In the genomic region with DNA sequence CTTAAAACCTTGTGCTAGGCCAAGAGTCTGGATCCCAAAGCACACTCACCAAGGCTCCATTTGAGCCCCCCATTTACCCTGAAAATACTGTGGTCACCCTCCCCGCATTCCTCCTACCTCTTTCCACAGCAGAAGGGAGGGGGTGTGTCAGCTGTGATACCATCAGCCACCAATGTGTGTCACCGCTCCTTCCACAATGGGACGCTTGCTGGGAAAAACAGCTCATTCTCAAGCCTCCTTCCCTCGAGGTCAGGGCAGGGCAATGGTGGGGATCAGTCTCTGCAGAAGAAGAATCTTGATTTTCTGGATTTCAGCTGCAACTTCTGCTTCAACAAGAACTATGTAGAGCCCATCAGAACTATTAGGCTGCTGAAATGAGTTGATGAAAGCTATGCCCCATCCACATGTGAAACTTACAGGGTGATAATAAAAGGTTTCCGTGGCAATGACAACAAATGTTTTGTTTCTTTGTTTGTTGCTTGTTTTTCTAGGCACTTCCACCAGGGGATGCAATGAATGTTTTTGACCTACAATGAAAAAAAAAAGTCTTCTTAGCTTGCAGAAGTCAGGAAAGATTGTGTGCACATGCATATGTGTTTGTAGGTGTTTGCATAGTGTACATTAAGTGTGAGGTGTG, we compare ENCODE assay signal across 9 cellular contexts. TPM values are rescaled to one million over a fixed set of nuclear protein-coding genes. Genes with fewer than 3 reads are reported as not detected.
DNase-seq lines count a peak whose midpoint lies in the region; ATAC-seq and TF ChIP-seq lines count a peak whose summit lies in the region.
"Had no signal": no experiment of that assay in that cellular context is flagged by ENCODE, and none has a peak within 500 bp of the region (broad histone marks: within the 10 kb centered on the region; RNA-seq: fewer than 3 reads in every experiment).

No MANE protein-coding gene starts in this region.

- H3K4me3 ChIP-seq in A673 (ENCODE audit: low read depth, low read length, poor library complexity, severe bottlenecking) (no peak overlapping the region), GM12865 (ENCODE audit: low read depth, low read length) (no peak overlapping the region)

- ATAC-seq in GM21515 (IDR thresholded peaks at IDR 0.05; ENCODE audit: unreplicated experiment), result no peak
- ATAC-seq in HG03139 (IDR thresholded peaks at IDR 0.05; ENCODE audit: unreplicated experiment), result no peak

- TF ChIP-seq CTCF in A673 (conservative IDR thresholded peaks at IDR 0.05; ENCODE audit: low read depth, low read length) (peak; percentile 52), GM12865 (IDR thresholded peaks at IDR 0.05; ENCODE audit: insufficient read depth, low read depth, low read length, missing control alignments) (peak; percentile 3)

- no peaks in the 10 kb centered on the region for H3K36me3 ChIP-seq in A673 (ENCODE audit: insufficient read depth, low read length, poor library complexity, severe bottlenecking)

- POLR2A ChIA-PET in A673 (lab: Charles Lee; ENCODE audit: low non-redundant PET), result no interaction called here

- in situ Hi-C loops in SK-MEL-5 (cut with HindIII; ENCODE audit: low pct_unique_long_range_greater_than_20kb, low sequenced_read_pairs), result no loop called here

- BruUV-seq in A673 (replicated peaks; lab: Mats Ljungman, UMichigan), result no TSS peak

- H3K9me3 ChIP-seq in A673 (ENCODE audit: low read depth, low read length, poor library complexity, severe bottlenecking), result no peaks in the 10 kb centered on the region

- DNase-seq in A673 (ENCODE audit: low spot score), result peak; percentile 44
- no peak for DNase-seq in GM12865 (ENCODE audit: low read depth)
- peak; percentile 38 for DNase-seq in SK-MEL-5 (ENCODE audit: low read depth, low spot score)
- peak; percentile 82 for DNase-seq in islet precursor cell
- DNase-seq in dedifferentiated amniotic fluid mesenchymal stem cell (ENCODE audit: extremely low spot score), result no peak
- DNase-seq in NCI-H748 treated with DMSO at 0.1 percent for 48 hours (lab: John Stamatoyannopoulos, UW), result no peak
- DNase-seq: NCI-H2029 had no signal

- peaks cover 4% of the 10 kb centered on the region for H3K4me1 ChIP-seq in A673 (ENCODE audit: insufficient read depth, low read length, poor library complexity, severe bottlenecking)

- H3K27ac ChIP-seq in A673 (ENCODE audit: low read depth, low read length, poor library complexity, severe bottlenecking), result no peak overlapping the region

- H3K27me3 ChIP-seq in A673 (replicated peaks; ENCODE audit: insufficient read depth, low read depth, low read length, poor library complexity), result no peaks in the 10 kb centered on the region

- intact Hi-C loops in A673 (cut with micrococcal nuclease; ENCODE audit: unreplicated experiment), result no loop called here

- CTCF ChIA-PET in A673 (lab: Charles Lee), result interaction anchor here (0.8 kb wide), 1 partner anchor 1649 kb away, joined by 3 read pairs; no protein-coding TSS in a partner anchor

RNA-seq across cellular contexts. Expression of gene ZNF507, which starts 26.4 kb away (rescaled TPM):
- 35.0 and 36.1 TPM in 2 replicates for total RNA-seq in A673 (2021)
- 9.4 and 9.8 TPM in 2 replicates for total RNA-seq in SK-MEL-5 (2014; rRNA removed; shearing (Covaris generic))
- polyA plus RNA-seq in SK-MEL-5 (2015; cell fraction: cytosol; rRNA removed), result 8.5 and 11.5 TPM in 2 replicates
- 30.1 and 35.6 TPM in 2 replicates for polyA plus RNA-seq in SK-MEL-5 (2015; cell fraction: nucleus; rRNA removed)

Comparison
In these comparisons a context has a peak if more than half of its experiments do, and no peak if none do; other contexts are left out.
1. DNase-seq: peak in A673 (single experiment), SK-MEL-5 (single experiment) and islet precursor cell (single experiment); none in GM12865 (single experiment), dedifferentiated amniotic fluid mesenchymal stem cell (single experiment) and NCI-H748 treated with DMSO at 0.1 percent for 48 hours (single experiment).